9 cellular contexts compared by ENCODE assay signal in genomic region chr14:94110552-94111181, GRCh38. TPM values are rescaled to one million over a fixed set of nuclear protein-coding genes. Genes with fewer than 3 reads are reported as not detected.
DNase-seq lines count a peak whose midpoint lies in the region.
"Had no signal": no experiment of that assay in that cellular context is flagged by ENCODE, and none has a peak within 500 bp of the region (broad histone marks: within the 10 kb centered on the region; RNA-seq: fewer than 3 reads in every experiment).

IFI27 (plus strand) TSS chr14:94110736.

- DNase-seq in NCI-H2029 (lab: John Stamatoyannopoulos, UW) (peak; percentile 38), caudate nucleus (lab: John Stamatoyannopoulos, UW) (no peak), NCI-H128 (lab: John Stamatoyannopoulos, UW; ENCODE audit: unreplicated experiment) (no peak), pons (ENCODE audit: low spot score) (no peak), cerebellum (ENCODE audit: low spot score) (no peak)
- no peak for DNase-seq in stimulated activated CD4-positive, alpha-beta T cell treated with anti-CD3 and anti-CD28 coated beads, Interleukin-12 subunit alpha, Interleukin-12 subunit beta, amount 100 ng/mL, for 4 hours
- DNase-seq: central memory CD4-positive, alpha-beta T cell had no signal

- peaks cover 2% of the 10 kb centered on the region for H3K27me3 ChIP-seq in layer of hippocampus (ENCODE audit: control insufficient read depth, insufficient read depth, low read length)

- peak within 1 kb of the TSS; percentile 64 for H3K27ac ChIP-seq in caudate nucleus (ENCODE audit: low read depth, low read length)
- H3K27ac ChIP-seq in layer of hippocampus (ENCODE audit: low read depth, low read length) = peak within 1 kb of the TSS; percentile 49
- H3K27ac ChIP-seq in temporal lobe (ENCODE audit: low read depth, low read length) = peak within 1 kb of the TSS; percentile 58

RNA-seq across cellular contexts. Expression of gene IFI27, which starts in this region (rescaled TPM):
- total RNA-seq in temporal lobe (11.6 TPM), cerebellum (5.6 TPM)
